Comparison of ENCODE assay signal across 25 cellular contexts in genomic region chr14:89269404-89269803, GRCh38.
DNase-seq lines count a peak whose midpoint lies in the region; ATAC-seq, FAIRE-seq and TF ChIP-seq lines count a peak whose summit lies in the region.
"Had no signal": no experiment of that assay in that cellular context is flagged by ENCODE, and none has a peak within 500 bp of the region (broad histone marks: within the 10 kb centered on the region; RNA-seq: fewer than 3 reads in every experiment).

No MANE protein-coding gene starts in this region.

- no peak overlapping the region for H3K14ac ChIP-seq in mesenchymal stem cell (ENCODE audit: low read length in 2 of 2)

- no peak overlapping the region for H3K23ac ChIP-seq in mesenchymal stem cell (ENCODE audit: low read length in 2 of 2)

- peaks cover 15% of the 10 kb centered on the region for H3K36me3 Mint-ChIP-seq in astrocyte (ENCODE audit: low read depth, unreplicated experiment)

- no peaks in the 10 kb centered on the region for H3K9me3 Mint-ChIP-seq in astrocyte (ENCODE audit: unreplicated experiment)
- H3K9me3 Mint-ChIP-seq: activated CD4-positive, alpha-beta T cell treated with anti-CD3 and anti-CD28 coated beads, Interleukin-2, amount 10 ng/mL, durations not matched to agents 7 days and 5 days; stimulated activated naive CD8-positive, alpha-beta T cell treated with anti-CD3 and anti-CD28 coated beads, Interleukin-15, Interleukin-2, amounts not matched to agents 100 ng/mL and 50 ng/mL, for 24 hours had no signal

- no peak for TF ChIP-seq POLR2A in HepG2 (IDR thresholded peaks at IDR 0.05; ENCODE audit: insufficient read depth in 1 of 2, low read depth in 2 of 2, low read length in 2 of 2)

- no peak overlapping the region for H2BK120ac ChIP-seq in mesenchymal stem cell (ENCODE audit: low read depth, low read length)

- H2AK5ac ChIP-seq in mesenchymal stem cell (ENCODE audit: low read length, severe bottlenecking) = no peak overlapping the region

- no peak overlapping the region for H3K4me3 Mint-ChIP-seq in astrocyte (ENCODE audit: unreplicated experiment)
- H3K4me3 Mint-ChIP-seq: activated CD4-positive, alpha-beta T cell treated with anti-CD3 and anti-CD28 coated beads, Interleukin-2, amount 10 ng/mL, durations not matched to agents 7 days and 5 days; stimulated activated naive CD8-positive, alpha-beta T cell treated with anti-CD3 and anti-CD28 coated beads, Interleukin-15, Interleukin-2, amounts not matched to agents 100 ng/mL and 50 ng/mL, for 24 hours had no signal

- H3K4me2 ChIP-seq in astrocyte (ENCODE audit: low read length) (no peak overlapping the region), HepG2 (ENCODE audit: low read depth, low read length) (peak overlapping the region; percentile 9; the same call in 1 of the 2 replicates), mesenchymal stem cell (ENCODE audit: low read length, poor library complexity, severe bottlenecking) (no peak overlapping the region)
- H3K4me2 ChIP-seq: A549 had no signal

- no peaks in the 10 kb centered on the region for H3K27me3 Mint-ChIP-seq in astrocyte (ENCODE audit: low read depth, unreplicated experiment)
- H3K27me3 Mint-ChIP-seq: activated CD4-positive, alpha-beta T cell treated with anti-CD3 and anti-CD28 coated beads, Interleukin-2, amount 10 ng/mL, durations not matched to agents 7 days and 5 days; stimulated activated naive CD8-positive, alpha-beta T cell treated with anti-CD3 and anti-CD28 coated beads, Interleukin-15, Interleukin-2, amounts not matched to agents 100 ng/mL and 50 ng/mL, for 24 hours had no signal

- peaks cover 51% of the 10 kb centered on the region for H3K79me1 ChIP-seq in mesenchymal stem cell (replicated peaks; ENCODE audit: low read length, poor library complexity, severe bottlenecking)

- H3K4ac ChIP-seq in mesenchymal stem cell (ENCODE audit: low read depth in 1 of 2, low read length in 2 of 2) = no peak overlapping the region

- no peaks in the 10 kb centered on the region for H3K27me3 ChIP-seq in astrocyte (ENCODE audit: insufficient read depth, low read length)
- no peaks in the 10 kb centered on the region for H3K27me3 ChIP-seq in HepG2 (ENCODE audit: control insufficient read depth in 1 of 2, insufficient read depth in 2 of 2, low read length in 2 of 2)
- no peaks in the 10 kb centered on the region for H3K27me3 ChIP-seq in thoracic aorta (replicated peaks; ENCODE audit: insufficient read depth)
- no peaks in the 10 kb centered on the region for H3K27me3 ChIP-seq in mesenchymal stem cell (ENCODE audit: control insufficient read depth in 1 of 2, insufficient read depth in 1 of 2, low read length in 2 of 2)
- H3K27me3 ChIP-seq: transverse colon had no signal

- H3K36me3 ChIP-seq in astrocyte (ENCODE audit: insufficient read depth, low read length) (no peaks in the 10 kb centered on the region), HepG2 (replicated peaks in 1 of 2; ENCODE audit: control insufficient read depth in 1 of 2, insufficient read depth in 2 of 2, low read length in 2 of 2) (peaks cover 18 to 32% of the 10 kb centered on the region in 2 experiments), thoracic aorta (no peaks in the 10 kb centered on the region), mesenchymal stem cell (ENCODE audit: control insufficient read depth in 1 of 2, insufficient read depth in 2 of 2, low read depth in 1 of 2, low read length in 2 of 2) (peaks cover 0 to 2% of the 10 kb centered on the region in 2 experiments)
- H3K36me3 ChIP-seq: transverse colon, WERI-Rb-1 had no signal

- CTCF ChIA-PET in HepG2 (lab: Yijun Ruan, JAX; ENCODE audit: low intra/inter-chr PET ratio, low total read pairs) = no interaction called here

- H3K9me3 ChIP-seq in astrocyte (ENCODE audit: insufficient read depth, low read depth, low read length) (no peaks in the 10 kb centered on the region), HepG2 (ENCODE audit: low read length) (no peaks in the 10 kb centered on the region), thoracic aorta (no peaks in the 10 kb centered on the region), mesenchymal stem cell (ENCODE audit: control insufficient read depth, low read length) (no peaks in the 10 kb centered on the region)
- H3K9me3 ChIP-seq: A549, psoas muscle, transverse colon had no signal

- TF ChIP-seq RAD21 in HepG2 (CRISPR knock-in tag; IDR thresholded peaks at IDR 0.05) = no peak

- TF ChIP-seq EP300 in HepG2 (IDR thresholded peaks at IDR 0.05; ENCODE audit: low read depth in 2 of 2, low read length in 2 of 2) (no peak), HepG2 (CRISPR knock-in tag; IDR thresholded peaks at IDR 0.05; ENCODE audit: borderline replicate concordance) (no peak)

- H2BK15ac ChIP-seq in mesenchymal stem cell (ENCODE audit: low read depth, poor library complexity, severe bottlenecking) = no peak overlapping the region

- H3K4me3 ChIP-seq in astrocyte (ENCODE audit: insufficient read depth, low read depth, low read length) (no peak overlapping the region), HepG2 (replicated peaks in 1 of 3; ENCODE audit: insufficient read depth in 1 of 3, low read depth in 2 of 3, low read length in 3 of 3) (no peak overlapping the region), thoracic aorta (no peak overlapping the region), mesenchymal stem cell (ENCODE audit: insufficient read depth in 1 of 2, low read depth in 1 of 2, low read length in 2 of 2) (no peak overlapping the region)
- H3K4me3 ChIP-seq: A549, lung, psoas muscle, transverse colon had no signal

- peaks cover 60% of the 10 kb centered on the region for H3K79me2 ChIP-seq in astrocyte (ENCODE audit: insufficient read depth, low read length)
- H3K79me2 ChIP-seq in HepG2 (ENCODE audit: insufficient read depth, low read length) = peaks cover 76% of the 10 kb centered on the region

- no peak for FAIRE-seq in astrocyte (lab: Jason Lieb, UNC)
- FAIRE-seq in HepG2 (lab: Jason Lieb, UNC) = no peak
- FAIRE-seq: A549, H54, islet of Langerhans had no signal

- no peak overlapping the region for H2AFZ ChIP-seq in astrocyte (ENCODE audit: low read depth, low read length)
- no peak overlapping the region for H2AFZ ChIP-seq in HepG2 (ENCODE audit: low read length)
- no peak overlapping the region for H2AFZ ChIP-seq in mesenchymal stem cell (ENCODE audit: low read depth, low read length)

- BruUV-seq in HepG2 (replicated peaks; lab: Mats Ljungman, UMichigan) = no TSS peak

- H2BK12ac ChIP-seq in mesenchymal stem cell (ENCODE audit: low read length in 2 of 2) = no peak overlapping the region

- H3K27ac ChIP-seq in astrocyte (ENCODE audit: low read depth, low read length) (no peak overlapping the region), HepG2 (ENCODE audit: extremely low read length, insufficient read depth, low read length) (peak overlapping the region; percentile 19), thoracic aorta (peak overlapping the region; percentile 66 to 72), mesenchymal stem cell (ENCODE audit: low read length, poor library complexity, severe bottlenecking) (no peak overlapping the region)
- H3K27ac ChIP-seq: A549, epithelial cell of prostate, transverse colon, WERI-Rb-1 had no signal

- H3K9ac ChIP-seq in astrocyte (ENCODE audit: low read length) = no peak overlapping the region
- no peak overlapping the region for H3K9ac ChIP-seq in HepG2 (ENCODE audit: insufficient read depth, low read depth, low read length)
- no peak overlapping the region for H3K9ac ChIP-seq in mesenchymal stem cell (ENCODE audit: low read length)

- peaks cover 43% of the 10 kb centered on the region for H3K4me1 Mint-ChIP-seq in astrocyte (ENCODE audit: low read depth, unreplicated experiment)

- ATAC-seq in left cardiac atrium = peak; percentile 14 to 17
- ATAC-seq in HepG2 = peak; percentile 65
- no peak for ATAC-seq in thoracic aorta (ENCODE audit: insufficient number of reproducible peaks, low FRiP score, low read depth)
- ATAC-seq: A549 had no signal

- H4K20me1 ChIP-seq in astrocyte (ENCODE audit: insufficient read depth, low read length) = peaks cover 72% of the 10 kb centered on the region
- peaks cover 63% of the 10 kb centered on the region for H4K20me1 ChIP-seq in HepG2 (ENCODE audit: insufficient read depth, low read length)

- TF ChIP-seq CTCF in astrocyte (IDR thresholded peaks at IDR 0.05; ENCODE audit: insufficient read depth, low read depth, low read length) = no peak
- no peak for TF ChIP-seq CTCF in HepG2 (CRISPR knock-in tag; IDR thresholded peaks at IDR 0.05)
- no peak for TF ChIP-seq CTCF in thoracic aorta (IDR thresholded peaks at IDR 0.05)

- no peak overlapping the region for H2BK5ac ChIP-seq in mesenchymal stem cell (ENCODE audit: low read depth, low read length, poor library complexity, severe bottlenecking)

- H3K4me1 ChIP-seq in astrocyte (ENCODE audit: insufficient read depth, low read length) = peaks cover 3% of the 10 kb centered on the region
- peaks cover 51% of the 10 kb centered on the region for H3K4me1 ChIP-seq in HepG2 (ENCODE audit: insufficient read depth, low read length)
- H3K4me1 ChIP-seq in thoracic aorta (ENCODE audit: control insufficient read depth in 1 of 2, low read depth in 2 of 2) = peaks cover 20 to 62% of the 10 kb centered on the region in 2 donors
- H3K4me1 ChIP-seq in mesenchymal stem cell (ENCODE audit: control insufficient read depth, insufficient read depth, low read depth, low read length) = peaks cover 2% of the 10 kb centered on the region
- H3K4me1 ChIP-seq: A549 had no signal

- no peak overlapping the region for H4K8ac ChIP-seq in mesenchymal stem cell (ENCODE audit: low read length)

- POLR2A ChIA-PET in HepG2 (lab: Yijun Ruan, JAX) = no interaction called here

- H3K18ac ChIP-seq in mesenchymal stem cell (ENCODE audit: low read depth in 1 of 2, low read length in 2 of 2) = no peak overlapping the region

- no peak for DNase-seq in left cardiac atrium
- DNase-seq in cardiac septum (ENCODE audit: low spot score) = no peak
- DNase-seq in astrocyte (ENCODE audit: low read depth) = no peak
- DNase-seq in HepG2 (ENCODE audit: low spot score) = peak; percentile 49
- DNase-seq in thoracic aorta (ENCODE audit: low spot score) = no peak
- DNase-seq in SHP77 treated with DMSO at 0.1 percent for 48 hours (lab: John Stamatoyannopoulos, UW) = no peak
- DNase-seq in Ammon's horn (ENCODE audit: low spot score) = no peak
- no peak for DNase-seq in mesenchymal stem cell
- DNase-seq: activated CD4-positive, alpha-beta T cell treated with anti-CD3 and anti-CD28 coated beads, Interleukin-2, amount 10 ng/mL, durations not matched to agents 7 days and 5 days; activated naive CD4-positive, alpha-beta T cell treated with Interleukin-2 at 50 U/mL for 16 hours; AML-193; IMR-90; NCI-H1092; NCI-H1694 treated with DMSO at 0.1 percent for 48 hours; NCI-H526; psoas muscle; T1000; transverse colon; WERI-Rb-1 had no signal

- in situ Hi-C loops in HepG2 (cut with HindIII; ENCODE audit: extremely low pct_ligation_motif_present, low pct_unique_long_range_greater_than_20kb) = no loop called here

- no peak overlapping the region for H4K91ac ChIP-seq in mesenchymal stem cell (ENCODE audit: low read length)

- peak overlapping the region; percentile 22 for H3K27ac Mint-ChIP-seq in astrocyte (ENCODE audit: unreplicated experiment)
- H3K27ac Mint-ChIP-seq: activated CD4-positive, alpha-beta T cell treated with anti-CD3 and anti-CD28 coated beads, Interleukin-2, amount 10 ng/mL, durations not matched to agents 7 days and 5 days; stimulated activated naive CD8-positive, alpha-beta T cell treated with anti-CD3 and anti-CD28 coated beads, Interleukin-15, Interleukin-2, amounts not matched to agents 100 ng/mL and 50 ng/mL, for 24 hours had no signal

- intact Hi-C loops in left cardiac atrium (cut with DNase I) = no loop called here
- intact Hi-C loops in cardiac septum (cut with DNase I) = no loop called here
- intact Hi-C loops in HepG2 (cut with micrococcal nuclease; ENCODE audit: unreplicated experiment) = no loop called here

- WGBS in HepG2 (ENCODE audit: low lambda C conversion rate) = 49% methylated on average over 6 of the region's 6 CpGs
- WGBS in mesenchymal stem cell = 95% methylated on average over 6 of the region's 6 CpGs

Comparison
In these comparisons a context has a peak if more than half of its experiments do, and no peak if none do; other contexts are left out.
1. H3K27ac ChIP-seq: peak in HepG2 (single experiment) and thoracic aorta (2 of 2); none in astrocyte (single experiment) and mesenchymal stem cell (single experiment).